Comparison of ENCODE assay signal across 10 cellular contexts in the genomic region with DNA sequence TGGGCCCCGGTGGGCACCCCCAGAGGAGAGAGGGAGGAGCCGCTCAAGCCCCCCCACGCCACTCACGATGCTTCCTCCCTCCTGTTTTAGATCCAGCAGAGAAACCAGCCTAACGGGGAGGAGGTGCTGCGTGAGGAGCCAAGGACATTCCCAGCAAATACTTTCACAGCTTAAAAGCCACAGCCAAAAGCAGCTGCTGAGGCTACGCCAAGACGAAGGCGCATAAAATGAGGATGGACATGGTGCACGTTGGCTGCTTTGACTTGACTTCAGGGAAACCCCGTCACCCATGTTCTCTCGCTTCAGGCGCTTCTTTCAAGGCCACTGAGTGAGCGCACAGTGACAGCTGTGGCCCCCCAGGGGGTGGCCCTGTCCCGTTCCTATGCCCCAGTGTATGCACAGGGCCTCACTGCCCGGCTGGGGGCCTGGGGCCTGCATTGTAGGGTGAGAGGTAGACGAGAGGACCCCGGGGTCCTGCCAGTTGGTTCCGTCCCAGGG.
DNase-seq lines count a peak whose midpoint lies in the region; ATAC-seq and TF ChIP-seq lines count a peak whose summit lies in the region.
"Had no signal": no experiment of that assay in that cellular context is flagged by ENCODE, and none has a peak within 500 bp of the region (broad histone marks: within the 10 kb centered on the region; RNA-seq: fewer than 3 reads in every experiment).

No MANE protein-coding gene starts in this region.

- H3K4me3 ChIP-seq in WERI-Rb-1 (ENCODE audit: low read depth, low read length): no peak overlapping the region

- intact Hi-C loops in Right ventricle myocardium inferior (cut with DNase I): loop anchor here (10.0 kb wide), 1 partner anchor 962 kb away; no protein-coding TSS in a partner anchor
- intact Hi-C loops in cardiac septum (cut with DNase I): loop anchor here (5.0 kb wide), 3 partner anchors 64 to 264 kb away; no protein-coding TSS in a partner anchor
- intact Hi-C loops in left cardiac atrium (cut with DNase I): no loop called here

- no peak for TF ChIP-seq CTCF in WERI-Rb-1 (IDR thresholded peaks at IDR 0.05; ENCODE audit: low read depth, low read length)

- DNase-seq in Right ventricle myocardium inferior (ENCODE audit: missing footprints) (no peak), cardiac septum (ENCODE audit: low spot score) (no peak), left cardiac atrium (peak; percentile 55), pons (ENCODE audit: low spot score) (peak; percentile 20), NCI-H1105 (lab: John Stamatoyannopoulos, UW) (no peak), COR-L47 (lab: John Stamatoyannopoulos, UW) (no peak), WERI-Rb-1 (no peak)
- no peak for DNase-seq in activated CD4-positive, alpha-beta T cell treated with anti-CD3 and anti-CD28 coated beads for 1 hour
- DNase-seq: GF-D8, NCI-H1105 treated with DMSO at 0.1 percent for 48 hours had no signal

- ATAC-seq in Right ventricle myocardium inferior (peak; percentile 50), left cardiac atrium (peak; percentile 23 to 36)

- no peaks in the 10 kb centered on the region for H3K9me3 ChIP-seq in WERI-Rb-1 (ENCODE audit: severe bottlenecking)

- no peaks in the 10 kb centered on the region for H3K27me3 ChIP-seq in WERI-Rb-1 (ENCODE audit: insufficient read depth, low read depth, severe bottlenecking)

- no peak overlapping the region for H3K27ac ChIP-seq in WERI-Rb-1

- no peaks in the 10 kb centered on the region for H3K36me3 ChIP-seq in WERI-Rb-1

Comparison
In these comparisons a context has a peak if more than half of its experiments do, and no peak if none do; other contexts are left out.
1. DNase-seq: peak in left cardiac atrium (single experiment) and pons (single experiment); none in Right ventricle myocardium inferior (single experiment), cardiac septum (single experiment), activated CD4-positive, alpha-beta T cell treated with anti-CD3 and anti-CD28 coated beads for 1 hour (single experiment), NCI-H1105 (single experiment), COR-L47 (single experiment) and WERI-Rb-1 (single experiment).
2. intact Hi-C loops: an anchor here in Right ventricle myocardium inferior (10.0 kb wide) and cardiac septum (5.0 kb wide); none called in left cardiac atrium.